Comparison of ENCODE assay signal across 3 cellular contexts in the genomic region with DNA sequence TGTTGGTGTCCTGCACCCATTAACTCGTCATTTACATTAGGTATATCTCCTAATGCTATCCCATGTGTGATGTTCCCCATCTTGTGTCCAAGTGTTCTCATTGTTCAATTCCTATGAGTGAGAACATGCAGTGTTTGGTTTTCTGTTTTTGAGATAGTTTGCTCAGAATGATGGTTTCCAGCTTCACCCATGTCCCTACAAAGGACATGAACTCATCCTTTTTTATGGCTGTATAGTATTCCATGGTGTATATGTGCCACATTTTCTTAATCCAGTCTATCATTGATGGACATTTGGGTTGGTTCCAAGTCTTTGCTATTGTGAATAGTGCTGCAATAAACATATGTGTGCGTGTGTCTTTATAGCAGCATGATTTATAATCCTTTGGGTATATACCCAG. TPM values are rescaled to one million over a fixed set of nuclear protein-coding genes. Genes with fewer than 3 reads are reported as not detected.
"Had no signal": no experiment of that assay in that cellular context is flagged by ENCODE, and none has a peak within 500 bp of the region (broad histone marks: within the 10 kb centered on the region; RNA-seq: fewer than 3 reads in every experiment).

No MANE protein-coding gene starts in this region.

RNA-seq across cellular contexts. Expression of a gene that starts 49.1 kb away (rescaled TPM):
- total RNA-seq: naive thymus-derived CD8-positive, alpha-beta T cell; natural killer cell; natural killer cell treated with Interleukin-12 subunit alpha and Interleukin-12 subunit beta and Interleukin-15 and Interleukin-18, amount 100 ng/mL, for 72 hours had no signal
- polyA plus RNA-seq: naive thymus-derived CD8-positive, alpha-beta T cell had no signal
